Comparison of ENCODE assay signal across 2 cellular contexts in the genomic region with DNA sequence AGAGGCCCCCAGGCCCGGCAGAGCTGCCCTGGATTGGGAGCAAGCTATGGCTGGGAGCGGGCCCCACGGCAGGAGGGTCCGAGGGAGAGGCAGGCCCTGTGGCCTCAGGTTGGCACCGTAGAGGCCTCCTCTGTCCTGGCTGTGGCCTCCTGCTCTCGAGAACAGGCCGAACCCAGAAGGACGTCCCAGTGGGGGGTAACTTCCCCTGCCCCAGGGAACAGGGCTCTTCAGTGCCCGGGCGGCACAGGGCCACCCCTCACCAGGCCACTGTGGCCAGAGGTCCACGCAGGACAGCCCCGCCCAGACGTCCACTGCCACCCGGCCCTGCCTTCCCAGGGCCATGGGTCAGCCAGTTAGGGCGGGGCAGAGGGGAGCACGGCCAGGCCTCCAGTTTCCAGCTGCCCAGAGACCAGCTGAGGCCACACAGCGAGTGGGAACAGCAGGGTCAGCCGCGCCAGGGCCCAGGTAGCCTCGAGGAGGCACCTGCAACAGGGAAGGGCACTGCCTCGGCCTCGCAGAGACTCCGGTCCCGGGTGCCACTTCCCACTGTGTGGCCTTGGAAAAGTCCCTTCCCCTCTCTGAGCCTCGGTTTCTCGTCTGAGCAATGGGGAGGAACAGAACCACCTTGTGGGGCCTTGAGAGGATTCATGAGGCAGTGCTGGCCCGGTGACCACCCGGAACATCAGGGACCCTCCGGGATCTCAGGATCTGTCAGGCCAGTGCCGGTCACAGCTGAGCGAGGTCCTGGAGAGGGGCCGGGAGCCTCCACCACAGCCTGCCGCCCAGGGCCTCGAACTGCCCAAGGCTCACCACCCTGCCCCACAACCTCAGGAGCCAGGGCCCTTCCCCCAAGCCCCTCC.
TF ChIP-seq lines count a peak whose summit lies in the region.

No MANE protein-coding gene starts in this region.

TF ChIP-seq in IMR-90, 13 proteins besides CTCF, POLR2A, EP300 and RAD21:
- TF ChIP-seq MAZ (IDR thresholded peaks at IDR 0.05; ENCODE audit: borderline replicate concordance, low read depth, low read length) (no peak), MXI1 (IDR thresholded peaks at IDR 0.05; ENCODE audit: borderline replicate concordance, low read depth, low read length) (no peak), RCOR1 (IDR thresholded peaks at IDR 0.05; ENCODE audit: insufficient replicate concordance, low read length) (no peak), CHD1 (IDR thresholded peaks at IDR 0.05; ENCODE audit: low read depth, low read length) (no peak), RFX5 (IDR thresholded peaks at IDR 0.05; ENCODE audit: low read depth, low read length) (no peak), SMC3 (IDR thresholded peaks at IDR 0.05; ENCODE audit: low read depth, low read length) (no peak), FOS (IDR thresholded peaks at IDR 0.05; ENCODE audit: low read depth, low read length) (no peak), MAFK (IDR thresholded peaks at IDR 0.05; ENCODE audit: low read depth, low read length) (no peak), BHLHE40 (IDR thresholded peaks at IDR 0.05; ENCODE audit: low read depth, low read length) (no peak), NFE2L2 (IDR thresholded peaks at IDR 0.05; ENCODE audit: low read depth, low read length) (no peak), CEBPB (IDR thresholded peaks at IDR 0.05; ENCODE audit: low read depth, low read length) (no peak)
- TF ChIP-seq, protein P1, sequence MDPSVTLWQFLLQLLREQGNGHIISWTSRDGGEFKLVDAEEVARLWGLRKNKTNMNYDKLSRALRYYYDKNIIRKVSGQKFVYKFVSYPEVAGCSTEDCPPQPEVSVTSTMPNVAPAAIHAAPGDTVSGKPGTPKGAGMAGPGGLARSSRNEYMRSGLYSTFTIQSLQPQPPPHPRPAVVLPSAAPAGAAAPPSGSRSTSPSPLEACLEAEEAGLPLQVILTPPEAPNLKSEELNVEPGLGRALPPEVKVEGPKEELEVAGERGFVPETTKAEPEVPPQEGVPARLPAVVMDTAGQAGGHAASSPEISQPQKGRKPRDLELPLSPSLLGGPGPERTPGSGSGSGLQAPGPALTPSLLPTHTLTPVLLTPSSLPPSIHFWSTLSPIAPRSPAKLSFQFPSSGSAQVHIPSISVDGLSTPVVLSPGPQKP (IDR thresholded peaks at IDR 0.05; ENCODE audit: borderline replicate concordance, low read depth, low read length): no peak
- TF ChIP-seq, protein P2, sequence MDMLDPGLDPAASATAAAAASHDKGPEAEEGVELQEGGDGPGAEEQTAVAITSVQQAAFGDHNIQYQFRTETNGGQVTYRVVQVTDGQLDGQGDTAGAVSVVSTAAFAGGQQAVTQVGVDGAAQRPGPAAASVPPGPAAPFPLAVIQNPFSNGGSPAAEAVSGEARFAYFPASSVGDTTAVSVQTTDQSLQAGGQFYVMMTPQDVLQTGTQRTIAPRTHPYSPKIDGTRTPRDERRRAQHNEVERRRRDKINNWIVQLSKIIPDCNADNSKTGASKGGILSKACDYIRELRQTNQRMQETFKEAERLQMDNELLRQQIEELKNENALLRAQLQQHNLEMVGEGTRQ (IDR thresholded peaks at IDR 0.05; ENCODE audit: low read depth, low read length): no peak

TF ChIP-seq in HepG2, 621 proteins besides CTCF, POLR2A, EP300 and RAD21:
- TF ChIP-seq SPEN (CRISPR knock-in tag; IDR thresholded peaks at IDR 0.05; ENCODE audit: low read depth): no peak
- no peak for TF ChIP-seq MXD4 (CRISPR knock-in tag; IDR thresholded peaks at IDR 0.05)
- TF ChIP-seq, protein P3, sequence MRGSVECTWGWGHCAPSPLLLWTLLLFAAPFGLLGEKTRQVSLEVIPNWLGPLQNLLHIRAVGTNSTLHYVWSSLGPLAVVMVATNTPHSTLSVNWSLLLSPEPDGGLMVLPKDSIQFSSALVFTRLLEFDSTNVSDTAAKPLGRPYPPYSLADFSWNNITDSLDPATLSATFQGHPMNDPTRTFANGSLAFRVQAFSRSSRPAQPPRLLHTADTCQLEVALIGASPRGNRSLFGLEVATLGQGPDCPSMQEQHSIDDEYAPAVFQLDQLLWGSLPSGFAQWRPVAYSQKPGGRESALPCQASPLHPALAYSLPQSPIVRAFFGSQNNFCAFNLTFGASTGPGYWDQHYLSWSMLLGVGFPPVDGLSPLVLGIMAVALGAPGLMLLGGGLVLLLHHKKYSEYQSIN (CRISPR knock-in tag; IDR thresholded peaks at IDR 0.05; ENCODE audit: borderline replicate concordance): no peak
- TF ChIP-seq, protein P4, sequence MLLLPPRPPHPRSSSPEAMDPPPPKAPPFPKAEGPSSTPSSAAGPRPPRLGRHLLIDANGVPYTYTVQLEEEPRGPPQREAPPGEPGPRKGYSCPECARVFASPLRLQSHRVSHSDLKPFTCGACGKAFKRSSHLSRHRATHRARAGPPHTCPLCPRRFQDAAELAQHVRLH (CRISPR knock-in tag; IDR thresholded peaks at IDR 0.05; ENCODE audit: borderline replicate concordance, low read depth): no peak
- TF ChIP-seq ZNF768 (CRISPR knock-in tag; IDR thresholded peaks at IDR 0.05): peak; percentile 93
- TF ChIP-seq, protein P5, sequence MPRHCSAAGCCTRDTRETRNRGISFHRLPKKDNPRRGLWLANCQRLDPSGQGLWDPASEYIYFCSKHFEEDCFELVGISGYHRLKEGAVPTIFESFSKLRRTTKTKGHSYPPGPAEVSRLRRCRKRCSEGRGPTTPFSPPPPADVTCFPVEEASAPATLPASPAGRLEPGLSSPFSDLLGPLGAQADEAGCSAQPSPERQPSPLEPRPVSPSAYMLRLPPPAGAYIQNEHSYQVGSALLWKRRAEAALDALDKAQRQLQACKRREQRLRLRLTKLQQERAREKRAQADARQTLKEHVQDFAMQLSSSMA (CRISPR knock-in tag; IDR thresholded peaks at IDR 0.05): no peak
